1 cellular context compared by ENCODE assay signal in the genomic region with DNA sequence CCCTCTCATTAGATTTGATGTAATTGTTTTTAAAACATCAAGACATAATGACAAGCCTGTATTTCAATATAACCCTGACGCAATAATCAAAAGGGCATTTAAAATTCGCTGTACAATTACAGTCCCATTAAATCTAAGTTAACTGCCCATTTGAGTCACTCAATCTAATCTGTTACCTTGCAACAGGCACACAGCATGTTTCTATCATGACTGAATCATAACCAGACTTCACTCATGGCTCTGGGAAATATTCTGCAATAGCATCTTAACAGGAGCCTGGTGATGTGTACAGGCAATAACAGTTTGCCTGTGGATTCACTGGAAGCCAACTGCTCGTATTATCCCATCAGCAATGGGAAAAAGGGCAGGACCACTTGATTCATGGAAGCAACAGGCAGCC.
TF ChIP-seq lines count a peak whose summit lies in the region.

No MANE protein-coding gene starts in this region.

TF ChIP-seq in SK-N-SH, 30 proteins besides CTCF, POLR2A, EP300 and RAD21 (continued from another document):
- TF ChIP-seq FOSL2 (IDR thresholded peaks at IDR 0.05; ENCODE audit: borderline replicate concordance, low read depth) (no peak), RFX5 (IDR thresholded peaks at IDR 0.05; ENCODE audit: low read length) (peak; percentile 40; the same call in 1 of the 2 replicates), EZH2phosphoT487 (IDR thresholded peaks at IDR 0.05; ENCODE audit: borderline replicate concordance, low read depth) (no peak), RXRA (IDR thresholded peaks at IDR 0.05; ENCODE audit: borderline replicate concordance, low read depth) (no peak), NRF1 (IDR thresholded peaks at IDR 0.05; ENCODE audit: low read depth, low read length) (no peak), ELF1 (IDR thresholded peaks at IDR 0.05) (no peak), POLR2AphosphoS5 (IDR thresholded peaks at IDR 0.05; ENCODE audit: low read depth, low read length) (no peak), MEF2A (IDR thresholded peaks at IDR 0.05; ENCODE audit: borderline replicate concordance, low read depth) (no peak), MXI1 (IDR thresholded peaks at IDR 0.05; ENCODE audit: low read depth, low read length) (peak; percentile 51; the same call in 1 of the 2 replicates), NFIC (IDR thresholded peaks at IDR 0.05; ENCODE audit: borderline replicate concordance) (no peak), SMC3 (IDR thresholded peaks at IDR 0.05; ENCODE audit: low read depth, low read length) (no peak), TEAD4 (IDR thresholded peaks at IDR 0.05; ENCODE audit: borderline replicate concordance, insufficient read depth) (no peak), FOXJ3 (CRISPR knock-in tag; IDR thresholded peaks at IDR 0.05) (peak; percentile 94), TCF12 (IDR thresholded peaks at IDR 0.05) (no peak), JUND (IDR thresholded peaks at IDR 0.05) (no peak), TAF1 (IDR thresholded peaks at IDR 0.05; ENCODE audit: borderline replicate concordance, low read depth, low read length) (no peak), SIN3A (IDR thresholded peaks at IDR 0.05; ENCODE audit: borderline replicate concordance, low read depth, low read length) (no peak), RCOR1 (IDR thresholded peaks at IDR 0.05; ENCODE audit: low read length) (peak; percentile 88; the same call in 1 of the 2 replicates), FOXM1 (IDR thresholded peaks at IDR 0.05; ENCODE audit: low read depth) (no peak)
- TF ChIP-seq, protein P1, sequence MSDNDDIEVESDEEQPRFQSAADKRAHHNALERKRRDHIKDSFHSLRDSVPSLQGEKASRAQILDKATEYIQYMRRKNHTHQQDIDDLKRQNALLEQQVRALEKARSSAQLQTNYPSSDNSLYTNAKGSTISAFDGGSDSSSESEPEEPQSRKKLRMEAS (IDR thresholded peaks at IDR 0.05; ENCODE audit: low read depth) = no peak
- TF ChIP-seq, protein P2, sequence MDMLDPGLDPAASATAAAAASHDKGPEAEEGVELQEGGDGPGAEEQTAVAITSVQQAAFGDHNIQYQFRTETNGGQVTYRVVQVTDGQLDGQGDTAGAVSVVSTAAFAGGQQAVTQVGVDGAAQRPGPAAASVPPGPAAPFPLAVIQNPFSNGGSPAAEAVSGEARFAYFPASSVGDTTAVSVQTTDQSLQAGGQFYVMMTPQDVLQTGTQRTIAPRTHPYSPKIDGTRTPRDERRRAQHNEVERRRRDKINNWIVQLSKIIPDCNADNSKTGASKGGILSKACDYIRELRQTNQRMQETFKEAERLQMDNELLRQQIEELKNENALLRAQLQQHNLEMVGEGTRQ (IDR thresholded peaks at IDR 0.05; ENCODE audit: borderline replicate concordance, low read depth, low read length) = no peak
- TF ChIP-seq, protein P3, sequence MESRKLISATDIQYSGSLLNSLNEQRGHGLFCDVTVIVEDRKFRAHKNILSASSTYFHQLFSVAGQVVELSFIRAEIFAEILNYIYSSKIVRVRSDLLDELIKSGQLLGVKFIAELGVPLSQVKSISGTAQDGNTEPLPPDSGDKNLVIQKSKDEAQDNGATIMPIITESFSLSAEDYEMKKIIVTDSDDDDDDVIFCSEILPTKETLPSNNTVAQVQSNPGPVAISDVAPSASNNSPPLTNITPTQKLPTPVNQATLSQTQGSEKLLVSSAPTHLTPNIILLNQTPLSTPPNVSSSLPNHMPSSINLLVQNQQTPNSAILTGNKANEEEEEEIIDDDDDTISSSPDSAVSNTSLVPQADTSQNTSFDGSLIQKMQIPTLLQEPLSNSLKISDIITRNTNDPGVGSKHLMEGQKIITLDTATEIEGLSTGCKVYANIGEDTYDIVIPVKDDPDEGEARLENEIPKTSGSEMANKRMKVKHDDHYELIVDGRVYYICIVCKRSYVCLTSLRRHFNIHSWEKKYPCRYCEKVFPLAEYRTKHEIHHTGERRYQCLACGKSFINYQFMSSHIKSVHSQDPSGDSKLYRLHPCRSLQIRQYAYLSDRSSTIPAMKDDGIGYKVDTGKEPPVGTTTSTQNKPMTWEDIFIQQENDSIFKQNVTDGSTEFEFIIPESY (IDR thresholded peaks at IDR 0.05; ENCODE audit: borderline replicate concordance, low read depth) = no peak
- TF ChIP-seq, protein P4, sequence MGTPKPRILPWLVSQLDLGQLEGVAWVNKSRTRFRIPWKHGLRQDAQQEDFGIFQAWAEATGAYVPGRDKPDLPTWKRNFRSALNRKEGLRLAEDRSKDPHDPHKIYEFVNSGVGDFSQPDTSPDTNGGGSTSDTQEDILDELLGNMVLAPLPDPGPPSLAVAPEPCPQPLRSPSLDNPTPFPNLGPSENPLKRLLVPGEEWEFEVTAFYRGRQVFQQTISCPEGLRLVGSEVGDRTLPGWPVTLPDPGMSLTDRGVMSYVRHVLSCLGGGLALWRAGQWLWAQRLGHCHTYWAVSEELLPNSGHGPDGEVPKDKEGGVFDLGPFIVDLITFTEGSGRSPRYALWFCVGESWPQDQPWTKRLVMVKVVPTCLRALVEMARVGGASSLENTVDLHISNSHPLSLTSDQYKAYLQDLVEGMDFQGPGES (IDR thresholded peaks at IDR 0.05; ENCODE audit: low read depth, low read length) = no peak
- TF ChIP-seq, protein P5, sequence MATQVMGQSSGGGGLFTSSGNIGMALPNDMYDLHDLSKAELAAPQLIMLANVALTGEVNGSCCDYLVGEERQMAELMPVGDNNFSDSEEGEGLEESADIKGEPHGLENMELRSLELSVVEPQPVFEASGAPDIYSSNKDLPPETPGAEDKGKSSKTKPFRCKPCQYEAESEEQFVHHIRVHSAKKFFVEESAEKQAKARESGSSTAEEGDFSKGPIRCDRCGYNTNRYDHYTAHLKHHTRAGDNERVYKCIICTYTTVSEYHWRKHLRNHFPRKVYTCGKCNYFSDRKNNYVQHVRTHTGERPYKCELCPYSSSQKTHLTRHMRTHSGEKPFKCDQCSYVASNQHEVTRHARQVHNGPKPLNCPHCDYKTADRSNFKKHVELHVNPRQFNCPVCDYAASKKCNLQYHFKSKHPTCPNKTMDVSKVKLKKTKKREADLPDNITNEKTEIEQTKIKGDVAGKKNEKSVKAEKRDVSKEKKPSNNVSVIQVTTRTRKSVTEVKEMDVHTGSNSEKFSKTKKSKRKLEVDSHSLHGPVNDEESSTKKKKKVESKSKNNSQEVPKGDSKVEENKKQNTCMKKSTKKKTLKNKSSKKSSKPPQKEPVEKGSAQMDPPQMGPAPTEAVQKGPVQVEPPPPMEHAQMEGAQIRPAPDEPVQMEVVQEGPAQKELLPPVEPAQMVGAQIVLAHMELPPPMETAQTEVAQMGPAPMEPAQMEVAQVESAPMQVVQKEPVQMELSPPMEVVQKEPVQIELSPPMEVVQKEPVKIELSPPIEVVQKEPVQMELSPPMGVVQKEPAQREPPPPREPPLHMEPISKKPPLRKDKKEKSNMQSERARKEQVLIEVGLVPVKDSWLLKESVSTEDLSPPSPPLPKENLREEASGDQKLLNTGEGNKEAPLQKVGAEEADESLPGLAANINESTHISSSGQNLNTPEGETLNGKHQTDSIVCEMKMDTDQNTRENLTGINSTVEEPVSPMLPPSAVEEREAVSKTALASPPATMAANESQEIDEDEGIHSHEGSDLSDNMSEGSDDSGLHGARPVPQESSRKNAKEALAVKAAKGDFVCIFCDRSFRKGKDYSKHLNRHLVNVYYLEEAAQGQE (IDR thresholded peaks at IDR 0.05; ENCODE audit: low read depth, low read length) = no peak
- TF ChIP-seq, protein P6, sequence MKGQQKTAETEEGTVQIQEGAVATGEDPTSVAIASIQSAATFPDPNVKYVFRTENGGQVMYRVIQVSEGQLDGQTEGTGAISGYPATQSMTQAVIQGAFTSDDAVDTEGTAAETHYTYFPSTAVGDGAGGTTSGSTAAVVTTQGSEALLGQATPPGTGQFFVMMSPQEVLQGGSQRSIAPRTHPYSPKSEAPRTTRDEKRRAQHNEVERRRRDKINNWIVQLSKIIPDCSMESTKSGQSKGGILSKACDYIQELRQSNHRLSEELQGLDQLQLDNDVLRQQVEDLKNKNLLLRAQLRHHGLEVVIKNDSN (IDR thresholded peaks at IDR 0.05; ENCODE audit: borderline replicate concordance, low read depth) = no peak
